22 cellular contexts compared by ENCODE assay signal in the genomic region with DNA sequence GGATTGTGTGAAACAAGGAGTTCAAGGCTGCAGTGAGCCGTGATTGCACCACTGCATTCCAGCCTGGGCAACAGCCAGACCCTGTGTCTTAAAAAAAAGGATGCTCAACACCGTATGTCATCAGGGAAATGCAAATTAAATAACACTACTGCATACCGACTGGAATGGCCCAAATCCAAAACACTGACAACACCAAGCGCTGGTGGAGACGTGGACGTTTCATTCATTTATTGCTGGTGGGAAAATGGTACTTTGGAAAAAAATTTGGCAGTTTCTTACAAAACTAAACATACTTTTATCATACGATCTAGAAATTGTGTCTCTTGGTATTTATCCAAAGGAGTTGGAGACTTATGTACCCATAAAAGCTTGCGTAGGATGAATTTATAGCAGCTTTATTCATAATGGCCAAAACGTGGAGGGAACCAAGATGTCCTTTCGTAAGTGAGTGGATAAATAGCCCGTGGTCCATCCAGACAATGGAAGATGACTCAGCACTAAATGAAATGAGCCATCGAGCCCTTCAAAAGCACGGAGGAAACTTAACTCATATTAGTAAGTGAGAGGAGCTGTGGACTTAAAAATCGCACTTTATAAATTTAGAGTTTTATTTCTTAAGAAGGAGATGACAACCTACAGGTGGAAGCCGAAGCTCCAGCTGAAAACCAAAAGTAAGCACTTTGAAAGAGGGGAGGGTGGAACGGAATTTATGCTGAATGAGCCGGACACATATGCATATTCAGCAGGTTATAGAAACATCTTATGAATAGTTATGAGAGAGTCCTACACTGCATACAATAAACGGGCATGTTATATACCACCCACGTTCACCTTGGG. TPM values are rescaled to one million over a fixed set of nuclear protein-coding genes. Genes with fewer than 3 reads are reported as not detected.
DNase-seq lines count a peak whose midpoint lies in the region; ATAC-seq, FAIRE-seq and TF ChIP-seq lines count a peak whose summit lies in the region.
"Had no signal": no experiment of that assay in that cellular context is flagged by ENCODE, and none has a peak within 500 bp of the region (broad histone marks: within the 10 kb centered on the region; RNA-seq: fewer than 3 reads in every experiment).

No MANE protein-coding gene starts in this region.

- ATAC-seq in GM21737 (IDR thresholded peaks at IDR 0.05; ENCODE audit: unreplicated experiment): no peak
- no peak for ATAC-seq in GM21526 (IDR thresholded peaks at IDR 0.05; ENCODE audit: low FRiP score, unreplicated experiment)
- no peak for ATAC-seq in HG02973 (IDR thresholded peaks at IDR 0.05; ENCODE audit: unreplicated experiment)
- ATAC-seq: activated T-cell treated with anti-CD3 and anti-CD28 coated beads, Interleukin-2, amount 50 U/mL, for 4 hours; left lobe of liver; SK-N-SH treated with all-trans-retinoic acid at 6 μM for 48 hours had no signal

- DNase-seq in A673 (ENCODE audit: low spot score) (peak; percentile 82), HFFc6 (peak; percentile 80), chondrocyte (ENCODE audit: low spot score) (no peak), kidney (peak; percentile 65), HTR-8/SVneo (ENCODE audit: insufficient read length, low spot score) (no peak)
- DNase-seq: activated CD4-positive, alpha-beta T cell treated with anti-CD3 and anti-CD28 coated beads, Interleukin-2, amount 50 U/mL, for 48 hours; activated naive CD8-positive, alpha-beta T cell treated with anti-CD3 and anti-CD28 coated beads, Interleukin-2, amount 10 ng/mL, durations not matched to agents 7 days and 5 days; activated T-cell treated with anti-CD3 and anti-CD28 coated beads, Interleukin-2, amount 50 U/mL, for 4 hours; AML-193; Calu3; hippocampal formation; NCI-H1436 treated with DMSO at 0.1 percent for 48 hours; NCI-H446 treated with DMSO at 0.1 percent for 48 hours; stimulated activated naive CD4-positive, alpha-beta T cell treated with Interleukin-2 at 50 U/mL for 16 hours had no signal

- H3K4me1 ChIP-seq in A673 (ENCODE audit: insufficient read depth, low read length, poor library complexity, severe bottlenecking) (peaks cover 26% of the 10 kb centered on the region), kidney (ENCODE audit: control insufficient read depth in 1 of 2, insufficient read depth in 1 of 2, low read depth in 1 of 2, low read length in 2 of 2) (no peaks in the 10 kb centered on the region)

- FAIRE-seq in kidney (lab: Jason Lieb, UNC) (no peak), HTR-8/SVneo (lab: Jason Lieb, UNC) (no peak)

- TF ChIP-seq CTCF in A673 (conservative IDR thresholded peaks at IDR 0.05; ENCODE audit: low read depth, low read length) (no peak), HFFc6 (IDR thresholded peaks at IDR 0.05) (no peak), chondrocyte (IDR thresholded peaks at IDR 0.05) (no peak), kidney (IDR thresholded peaks at IDR 0.05; ENCODE audit: borderline replicate concordance, extremely low read depth, insufficient read depth) (no peak)

- H3K9me3 Mint-ChIP-seq in HFFc6 (peaks cover 7% of the 10 kb centered on the region; the same call in 1 of the 2 replicates), chondrocyte (ENCODE audit: low read depth) (peaks cover 15% of the 10 kb centered on the region)
- H3K9me3 Mint-ChIP-seq: central memory CD8-positive, alpha-beta T cell had no signal

- CTCF ChIA-PET in A673 (lab: Charles Lee): no interaction called here

- peak overlapping the region; percentile 81 for H3K27ac Mint-ChIP-seq in HFFc6
- peak overlapping the region; percentile 72 for H3K27ac Mint-ChIP-seq in chondrocyte (ENCODE audit: unreplicated experiment)
- H3K27ac Mint-ChIP-seq: activated naive CD8-positive, alpha-beta T cell treated with anti-CD3 and anti-CD28 coated beads, Interleukin-2, amount 10 ng/mL, durations not matched to agents 7 days and 5 days had no signal

- H3K36me3 ChIP-seq in A673 (ENCODE audit: insufficient read depth, low read length, poor library complexity, severe bottlenecking): no peaks in the 10 kb centered on the region
- H3K36me3 ChIP-seq in kidney (ENCODE audit: control insufficient read depth in 1 of 2, insufficient read depth in 2 of 2, low read length in 2 of 2): no peaks in the 10 kb centered on the region
- H3K36me3 ChIP-seq: vagina had no signal

- H3K9ac ChIP-seq in kidney (ENCODE audit: low read length in 2 of 2): no peak overlapping the region

- H3K4me3 Mint-ChIP-seq in HFFc6 (peak overlapping the region; percentile 80), chondrocyte (ENCODE audit: unreplicated experiment) (no peak overlapping the region)
- H3K4me3 Mint-ChIP-seq: activated naive CD8-positive, alpha-beta T cell treated with anti-CD3 and anti-CD28 coated beads, Interleukin-2, amount 10 ng/mL, durations not matched to agents 7 days and 5 days; activated T-cell treated with anti-CD3 and anti-CD28 coated beads, Interleukin-2, amount 50 U/mL, for 4 hours; central memory CD8-positive, alpha-beta T cell had no signal

- H3K27ac ChIP-seq in A673 (ENCODE audit: low read depth, low read length, poor library complexity, severe bottlenecking) (peak overlapping the region; percentile 93), kidney (ENCODE audit: low read depth in 2 of 2, low read length in 2 of 2) (no peak overlapping the region)
- H3K27ac ChIP-seq: vagina had no signal

- H3K4me3 ChIP-seq in A673 (ENCODE audit: low read depth, low read length, poor library complexity, severe bottlenecking) (peak overlapping the region; percentile 19), kidney (ENCODE audit: low read length in 2 of 2) (no peak overlapping the region)
- H3K4me3 ChIP-seq: vagina had no signal

- H3K9me3 ChIP-seq in A673 (ENCODE audit: low read depth, low read length, poor library complexity, severe bottlenecking): peaks cover 13% of the 10 kb centered on the region
- no peaks in the 10 kb centered on the region for H3K9me3 ChIP-seq in kidney (ENCODE audit: control insufficient read depth in 1 of 2, low read length in 2 of 2)
- H3K9me3 ChIP-seq: vagina had no signal

- POLR2A ChIA-PET in A673 (lab: Charles Lee; ENCODE audit: low non-redundant PET): interaction anchor here (0.6 kb wide), 1 partner anchor 18 kb away, joined by 4 read pairs; no protein-coding TSS in a partner anchor

- intact Hi-C loops in A673 (cut with micrococcal nuclease; ENCODE audit: unreplicated experiment): no loop called here
- intact Hi-C loops in kidney (cut with DNase I): no loop called here

- BruUV-seq in A673 (replicated peaks; lab: Mats Ljungman, UMichigan): TSS peak; percentile 97

- no peaks in the 10 kb centered on the region for H3K27me3 ChIP-seq in A673 (replicated peaks; ENCODE audit: insufficient read depth, low read depth, low read length, poor library complexity)
- H3K27me3 ChIP-seq: vagina had no signal

- H3K27me3 Mint-ChIP-seq in HFFc6 (ENCODE audit: insufficient read depth) (peaks cover 33% of the 10 kb centered on the region), chondrocyte (ENCODE audit: low read depth) (peaks cover 22% of the 10 kb centered on the region)
- H3K27me3 Mint-ChIP-seq: central memory CD8-positive, alpha-beta T cell had no signal

- peaks cover 17% of the 10 kb centered on the region for H3K4me1 Mint-ChIP-seq in HFFc6 (ENCODE audit: low read depth)
- peaks cover 19% of the 10 kb centered on the region for H3K4me1 Mint-ChIP-seq in chondrocyte (ENCODE audit: low read depth)

- peaks cover 15% of the 10 kb centered on the region for H3K36me3 Mint-ChIP-seq in HFFc6 (ENCODE audit: low read depth)
- H3K36me3 Mint-ChIP-seq in chondrocyte (ENCODE audit: low read depth): no peaks in the 10 kb centered on the region
- H3K36me3 Mint-ChIP-seq: activated naive CD8-positive, alpha-beta T cell treated with anti-CD3 and anti-CD28 coated beads, Interleukin-2, amount 10 ng/mL, durations not matched to agents 7 days and 5 days had no signal

RNA-seq across cellular contexts. Expression of a gene that starts 24.3 kb away (rescaled TPM):
- total RNA-seq in A673 (2021) (38.5 and 48.4 TPM in 2 replicates), chondrocyte (0.42 to 1.3 TPM (median 0.85 TPM) in 3 replicates), kidney (0.76 TPM)
- total RNA-seq in HFFc6 (2021; fragmentation: NEBNext Ultra II Directional; extraction: Animal tissue kit (Norgen Biotek cat#: 25700)): under 1 TPM in 1 of 6 experiments, not detected in 5; 0.08 TPM
- polyA plus RNA-seq in kidney (ENCODE audit: insufficient read depth, low read depth, low replicate concordance): 2.8 TPM
- total RNA-seq: vagina had no signal

RNA-seq across cellular contexts. Expression of a gene that starts 25.4 kb away (rescaled TPM):
- total RNA-seq in A673 (2021): 0.34 and 0.35 TPM in 2 replicates
- not detected for total RNA-seq in HFFc6 (2021; fragmentation: NEBNext Ultra II Directional; extraction: Animal tissue kit (Norgen Biotek cat#: 25700))
- total RNA-seq in chondrocyte: not detected in 3 replicates
- total RNA-seq in kidney: 1.6 TPM
- 0.49 TPM for polyA plus RNA-seq in kidney (ENCODE audit: insufficient read depth, low read depth, low replicate concordance)
- total RNA-seq: Calu3, myocyte had no signal

RNA-seq across cellular contexts. Expression of a gene that starts 36.2 kb away (rescaled TPM):
- total RNA-seq in A673 (2021) (0.20 TPM in 1 of 2 replicates, not detected in the other), chondrocyte (not detected in 3 replicates), kidney (0.13 TPM)
- not detected for total RNA-seq in HFFc6 (2021; fragmentation: NEBNext Ultra II Directional; extraction: Animal tissue kit (Norgen Biotek cat#: 25700))
- not detected for polyA plus RNA-seq in kidney (ENCODE audit: insufficient read depth, low read depth, low replicate concordance)
- total RNA-seq: Calu3, left lobe of liver, vagina had no signal

RNA-seq across cellular contexts. Expression of a gene that starts 56.7 kb away (rescaled TPM):
- total RNA-seq in A673 (2021) (5.0 and 5.3 TPM in 2 replicates), chondrocyte (0.52 to 1.3 TPM in 2 of 3 replicates, not detected in the other), kidney (0.19 TPM)
- under 1 TPM in 4 of 6 experiments, not detected in 2; 0.17 to 0.26 (median 0.23) TPM for total RNA-seq in HFFc6 (2021; fragmentation: NEBNext Ultra II Directional; extraction: Animal tissue kit (Norgen Biotek cat#: 25700))
- polyA plus RNA-seq in kidney (ENCODE audit: insufficient read depth, low read depth, low replicate concordance): 0.39 TPM
- total RNA-seq: Calu3, myocyte had no signal

Comparison
In these comparisons a context has a peak if more than half of its experiments do, and no peak if none do; other contexts are left out.
1. DNase-seq: peak in A673 (single experiment), HFFc6 (single experiment) and kidney (single experiment); none in chondrocyte (single experiment) and HTR-8/SVneo (single experiment).
2. RNA of a gene that starts 24.3 kb away (total RNA-seq): 38.5 to 48.4 TPM in A673; 0.76 TPM in kidney (single experiment), 0.42 to 1.3 TPM in chondrocyte and 0.08 TPM in HFFc6; every median in the first group is over 10 times any median in the second.